In genomic region chr2:71018625-71019024, GRCh38 we compare ENCODE assay signal across 19 cellular contexts.
"Had no signal": no experiment of that assay in that cellular context is flagged by ENCODE, and none has a peak within 500 bp of the region (broad histone marks: within the 10 kb centered on the region; RNA-seq: fewer than 3 reads in every experiment).

No MANE protein-coding gene starts in this region.

- H3K9me3 Mint-ChIP-seq: naive B cell; natural killer cell treated with Interleukin-12 subunit alpha and Interleukin-12 subunit beta and Interleukin-15 and Interleukin-18, amount 100 ng/mL, for 72 hours had no signal

- H3K27ac Mint-ChIP-seq: mesothelial cell of epicardium; naive B cell; natural killer cell treated with Interleukin-12 subunit alpha and Interleukin-12 subunit beta and Interleukin-15 and Interleukin-18, amount 100 ng/mL, for 72 hours; progenitor cell of endocrine pancreas had no signal

- DNase-seq: islet precursor cell; left ventricle myocardium inferior; mesendoderm; naive B cell; ovary; stimulated activated CD4-positive, alpha-beta T cell treated with anti-CD3 and anti-CD28 coated beads, Interleukin-12 subunit alpha, Interleukin-12 subunit beta, amount 100 ng/mL, for 4 hours; stimulated activated CD4-positive, alpha-beta T cell treated with anti-CD3 and anti-CD28 coated beads, Interleukin-15, amount 100 ng/mL, for 24 hours; stimulated activated CD4-positive, alpha-beta T cell treated with anti-CD3 and anti-CD28 coated beads, Interleukin-2, amount 100 ng/mL, for 24 hours; stimulated activated CD4-positive, alpha-beta T cell treated with anti-CD3 and anti-CD28 coated beads, Interleukin-4, amount 100 ng/mL, for 1 hour; stimulated activated naive CD4-positive, alpha-beta T cell; stomach; testis; thyroid gland; transverse colon; upper lobe of left lung had no signal

- H3K4me3 Mint-ChIP-seq: mesothelial cell of epicardium; naive B cell; natural killer cell treated with Interleukin-12 subunit alpha and Interleukin-12 subunit beta and Interleukin-15 and Interleukin-18, amount 100 ng/mL, for 72 hours had no signal

- H3K36me3 Mint-ChIP-seq: mesothelial cell of epicardium; naive B cell; natural killer cell treated with Interleukin-12 subunit alpha and Interleukin-12 subunit beta and Interleukin-15 and Interleukin-18, amount 100 ng/mL, for 72 hours had no signal

- ATAC-seq: natural killer cell treated with Interleukin-12 subunit alpha and Interleukin-12 subunit beta and Interleukin-15 and Interleukin-18, amount 100 ng/mL, for 72 hours; sciatic nerve had no signal
